In genomic region chr6:162726997-162727346, GRCh38 we compare ENCODE assay signal across 9 cellular contexts. TPM values are rescaled to one million over a fixed set of nuclear protein-coding genes. Genes with fewer than 3 reads are reported as not detected.
DNase-seq lines count a peak whose midpoint lies in the region; ATAC-seq lines count a peak whose summit lies in the region.
"Had no signal": no experiment of that assay in that cellular context is flagged by ENCODE, and none has a peak within 500 bp of the region (broad histone marks: within the 10 kb centered on the region; RNA-seq: fewer than 3 reads in every experiment).

No MANE protein-coding gene starts in this region.

- no peaks in the 10 kb centered on the region for H3K36me3 Mint-ChIP-seq in activated T-helper 17 cell treated with anti-CD3 and anti-CD28 coated beads, Interleukin-2, amount 50 U/mL, for 72 hours (ENCODE audit: low read depth)

- H3K9me3 Mint-ChIP-seq in activated T-helper 17 cell treated with anti-CD3 and anti-CD28 coated beads, Interleukin-2, amount 50 U/mL, for 72 hours, result no peaks in the 10 kb centered on the region

- H3K4me1 Mint-ChIP-seq in activated T-helper 17 cell treated with anti-CD3 and anti-CD28 coated beads, Interleukin-2, amount 50 U/mL, for 72 hours, result peaks cover 6% of the 10 kb centered on the region

- DNase-seq in left ventricle myocardium superior (no peak), skeletal muscle cell (ENCODE audit: low read depth) (no peak), HK-2 (ENCODE audit: unreplicated experiment) (no peak), NCI-H1930 (lab: John Stamatoyannopoulos, UW) (no peak), SK-N-DZ (ENCODE audit: low spot score) (no peak)

- H3K4me3 Mint-ChIP-seq in activated T-helper 17 cell treated with anti-CD3 and anti-CD28 coated beads, Interleukin-2, amount 50 U/mL, for 72 hours, result peak overlapping the region; percentile 82

- H3K27ac Mint-ChIP-seq in activated T-helper 17 cell treated with anti-CD3 and anti-CD28 coated beads, Interleukin-2, amount 50 U/mL, for 72 hours, result peak overlapping the region; percentile 90

- intact Hi-C loops in left ventricle myocardium superior (cut with micrococcal nuclease), result no loop called here

- no peaks in the 10 kb centered on the region for H3K27me3 Mint-ChIP-seq in activated T-helper 17 cell treated with anti-CD3 and anti-CD28 coated beads, Interleukin-2, amount 50 U/mL, for 72 hours

- ATAC-seq in GM19035 (IDR thresholded peaks at IDR 0.05; ENCODE audit: unreplicated experiment) (peak; percentile 10), HG03159 (IDR thresholded peaks at IDR 0.05; ENCODE audit: unreplicated experiment) (peak; percentile 7), left ventricle myocardium superior (peak; percentile 22)
- ATAC-seq in activated T-helper 17 cell treated with anti-CD3 and anti-CD28 coated beads, Interleukin-2, amount 50 U/mL, for 72 hours (replicated peaks), result peak; percentile 1

- H3K4me3 ChIP-seq in skeletal muscle cell (ENCODE audit: low read depth, low read length), result peak overlapping the region; percentile 88

RNA-seq across cellular contexts. Expression of gene PRKN, which starts 0.6 kb away (rescaled TPM):
- under 1 TPM; 0.84 to 0.87 TPM for total RNA-seq in activated T-helper 17 cell treated with anti-CD3 and anti-CD28 coated beads, Interleukin-2, amount 50 U/mL, for 72 hours
- 23.1 TPM for total RNA-seq in left ventricle myocardium superior
- 0.93 and 1.6 TPM in 2 replicates for polyA plus RNA-seq in SK-N-DZ (2014; cell fraction: cytosol; rRNA removed)
- 0.52 and 0.54 TPM in 2 replicates for polyA plus RNA-seq in SK-N-DZ (2014; cell fraction: nucleus; rRNA removed)
- total RNA-seq: activated CD8-positive, alpha-beta memory T cell treated with anti-CD3 and anti-CD28 coated beads for 36 hours had no signal

RNA-seq across cellular contexts. Expression of gene PACRG, which starts 0.8 kb away (rescaled TPM):
- not detected for total RNA-seq in activated T-helper 17 cell treated with anti-CD3 and anti-CD28 coated beads, Interleukin-2, amount 50 U/mL, for 72 hours
- total RNA-seq in left ventricle myocardium superior, result 8.2 TPM
- 0.52 and 0.65 TPM in 2 replicates for polyA plus RNA-seq in SK-N-DZ (2014; cell fraction: cytosol; rRNA removed)
- polyA plus RNA-seq in SK-N-DZ (2014; cell fraction: nucleus; rRNA removed), result 4.8 TPM in 1 of 2 replicates, not detected in the other
- total RNA-seq: activated CD8-positive, alpha-beta memory T cell treated with anti-CD3 and anti-CD28 coated beads for 36 hours had no signal

Comparison
In these comparisons a context has a peak if more than half of its experiments do, and no peak if none do; other contexts are left out.
1. RNA of gene PRKN, which starts 0.6 kb away (total RNA-seq): 23.1 TPM in left ventricle myocardium superior (single experiment); 0.84 to 0.87 TPM in activated T-helper 17 cell treated with anti-CD3 and anti-CD28 coated beads, Interleukin-2, amount 50 U/mL, for 72 hours; every median in the first group is over 10 times any median in the second.
2. Peak in every context shown above with its lines, with median percentiles within 50 percentile points of each other: ATAC-seq.